ENCODE assay signal across 8 cellular contexts in genomic region chr10:11035318-11035920, GRCh38. TPM values are rescaled to one million over a fixed set of nuclear protein-coding genes. Genes with fewer than 3 reads are reported as not detected.
A peak's percentile ranks its signal among the peaks of the same experiment; 100 is the strongest.
DNase-seq lines count a peak whose midpoint lies in the region; TF ChIP-seq lines count a peak whose summit lies in the region.
"Had no signal": no experiment of that assay in that cellular context is flagged by ENCODE, and none has a peak within 500 bp of the region (broad histone marks: within the 10 kb centered on the region; RNA-seq: fewer than 3 reads in every experiment).

No MANE protein-coding gene starts in this region.

- TF ChIP-seq POLR2A in suprapubic skin (IDR thresholded peaks at IDR 0.05) = no peak

- no peak for TF ChIP-seq EP300 in suprapubic skin (IDR thresholded peaks at IDR 0.05)

- H3K4me1 ChIP-seq in HUES48 (ENCODE audit: control insufficient read depth, insufficient read depth, low read length) (peaks cover 23% of the 10 kb centered on the region), suprapubic skin (peaks cover 16% of the 10 kb centered on the region)

- H3K27ac ChIP-seq in HUES48 (ENCODE audit: low read depth, low read length) (peak overlapping the region; percentile 90), suprapubic skin (peak overlapping the region; percentile 42)
- H3K27ac ChIP-seq: SK-N-MC had no signal

- no peaks in the 10 kb centered on the region for H3K36me3 ChIP-seq in HUES48 (ENCODE audit: control insufficient read depth, insufficient read depth, low read length)
- no peaks in the 10 kb centered on the region for H3K36me3 ChIP-seq in suprapubic skin

- H3K9me3 ChIP-seq in HUES48 (ENCODE audit: control insufficient read depth, insufficient read depth, low read length) (no peaks in the 10 kb centered on the region), suprapubic skin (no peaks in the 10 kb centered on the region)

- DNase-seq in cardiac fibroblast (ENCODE audit: low read depth in 2 of 2) (peak; percentile 75 to 85), iPS DF 4.7 (ENCODE audit: extremely low read depth, low spot score) (peak; percentile 44), suprapubic skin (ENCODE audit: low spot score in 2 of 2) (peak in 1 of 2 donors; percentile 82), NCI-H1694 (lab: John Stamatoyannopoulos, UW) (no peak), GM19238 (ENCODE audit: insufficient read length, low spot score) (no peak)
- DNase-seq in stimulated activated CD4-positive, alpha-beta T cell treated with anti-CD3 and anti-CD28 coated beads, Interleukin-2, amount 100 ng/mL, for 48 hours = no peak

- no peak overlapping the region for H3K4me3 ChIP-seq in HUES48 (ENCODE audit: low read depth, low read length)
- no peak overlapping the region for H3K4me3 ChIP-seq in cardiac fibroblast (replicated peaks in 1 of 2; ENCODE audit: low read depth in 2 of 2, low read length in 2 of 2)
- no peak overlapping the region for H3K4me3 ChIP-seq in suprapubic skin
- H3K4me3 ChIP-seq: SK-N-MC had no signal

- WGBS in suprapubic skin = 23% methylated on average over 4 of the region's 4 CpGs

- TF ChIP-seq CTCF in cardiac fibroblast (IDR thresholded peaks at IDR 0.05; ENCODE audit: low read depth, low read length) (no peak), suprapubic skin (IDR thresholded peaks at IDR 0.05) (no peak)

- H3K27me3 ChIP-seq in HUES48 (ENCODE audit: control insufficient read depth, insufficient read depth, low read length) (no peaks in the 10 kb centered on the region), suprapubic skin (no peaks in the 10 kb centered on the region)

- peak overlapping the region; percentile 2; the same call in 1 of the 2 replicates for H3K9ac ChIP-seq in HUES48 (ENCODE audit: low read depth, low read length)

RNA-seq across cellular contexts. Expression of gene CELF2, which starts 17.7 kb away (rescaled TPM):
- 10 to 100 TPM in 3 of 4 donors, 1 to 10 TPM in 1; 8.7 to 28.6 (median 22.9) TPM for total RNA-seq in suprapubic skin

Comparison
In these comparisons a context has a peak if more than half of its experiments do, and no peak if none do; other contexts are left out.
1. DNase-seq: peak in cardiac fibroblast (2 of 2) and iPS DF 4.7 (single experiment); none in NCI-H1694 (single experiment), GM19238 (single experiment) and stimulated activated CD4-positive, alpha-beta T cell treated with anti-CD3 and anti-CD28 coated beads, Interleukin-2, amount 100 ng/mL, for 48 hours (0 of 2).